17 cellular contexts compared by ENCODE assay signal in genomic region chrX:11040405-11040804, GRCh38.
DNase-seq lines count a peak whose midpoint lies in the region; ATAC-seq and TF ChIP-seq lines count a peak whose summit lies in the region.
"Had no signal": no experiment of that assay in that cellular context is flagged by ENCODE, and none has a peak within 500 bp of the region (broad histone marks: within the 10 kb centered on the region; RNA-seq: fewer than 3 reads in every experiment).

No MANE protein-coding gene starts in this region.

- H3K27me3 ChIP-seq in Caco-2 (replicated peaks; ENCODE audit: control insufficient read depth, insufficient read depth, low read length) (no peaks in the 10 kb centered on the region), endodermal cell (ENCODE audit: control insufficient read depth, insufficient read depth, low read length, poor library complexity, severe bottlenecking) (no peaks in the 10 kb centered on the region), osteoblast (ENCODE audit: insufficient read depth, low read length) (no peaks in the 10 kb centered on the region), left lung (no peaks in the 10 kb centered on the region), GM23248 (replicated peaks; ENCODE audit: insufficient read depth) (no peaks in the 10 kb centered on the region)
- H3K27me3 ChIP-seq: MG63 had no signal

- POLR2A ChIA-PET in Caco-2 (lab: Charles Lee): no interaction called here

- H3K27ac ChIP-seq in endodermal cell (ENCODE audit: low read depth, low read length) (no peak overlapping the region), osteoblast (ENCODE audit: low read depth, low read length) (no peak overlapping the region), left lung (no peak overlapping the region), GM23248 (no peak overlapping the region)

- H3K27ac Mint-ChIP-seq in Caco-2 (ENCODE audit: unreplicated experiment) (peak overlapping the region; percentile 35), endodermal cell (no peak overlapping the region)
- H3K27ac Mint-ChIP-seq: CD14-positive monocyte had no signal

- H3K36me3 Mint-ChIP-seq in Caco-2 (ENCODE audit: insufficient read depth, unreplicated experiment) (peaks cover 6% of the 10 kb centered on the region), endodermal cell (ENCODE audit: low read depth) (no peaks in the 10 kb centered on the region)
- H3K36me3 Mint-ChIP-seq: CD14-positive monocyte had no signal

- in situ Hi-C loops in SK-MEL-5 (cut with HindIII; ENCODE audit: low pct_unique_long_range_greater_than_20kb, low sequenced_read_pairs) (no loop called here), GM23248 (cut with MboI) (no loop called here)

- H3K36me3 ChIP-seq in Caco-2 (ENCODE audit: control insufficient read depth, insufficient read depth, low read length) (no peaks in the 10 kb centered on the region), endodermal cell (ENCODE audit: control insufficient read depth, insufficient read depth, low read length) (no peaks in the 10 kb centered on the region), osteoblast (ENCODE audit: insufficient read depth, low read length) (no peaks in the 10 kb centered on the region), left lung (no peaks in the 10 kb centered on the region), GM23248 (ENCODE audit: low read depth) (no peaks in the 10 kb centered on the region)
- H3K36me3 ChIP-seq: MG63 had no signal

- no peak overlapping the region for H3K4me3 ChIP-seq in Caco-2 (ENCODE audit: low read depth, low read length)
- no peak overlapping the region for H3K4me3 ChIP-seq in endodermal cell (ENCODE audit: low read length)
- no peak overlapping the region for H3K4me3 ChIP-seq in osteoblast (ENCODE audit: insufficient read depth, low read length)
- no peak overlapping the region for H3K4me3 ChIP-seq in left lung
- H3K4me3 ChIP-seq in GM23248: no peak overlapping the region
- H3K4me3 ChIP-seq: MG63 had no signal

- H3K79me2 ChIP-seq in osteoblast (ENCODE audit: insufficient read depth, low read length): no peaks in the 10 kb centered on the region
- no peaks in the 10 kb centered on the region for H3K79me2 ChIP-seq in GM23248 (ENCODE audit: insufficient read depth)

- no peaks in the 10 kb centered on the region for H3K9me3 ChIP-seq in Caco-2
- H3K9me3 ChIP-seq in endodermal cell (ENCODE audit: control insufficient read depth, low read length): no peaks in the 10 kb centered on the region
- H3K9me3 ChIP-seq in osteoblast (ENCODE audit: low read depth, low read length): no peaks in the 10 kb centered on the region
- no peaks in the 10 kb centered on the region for H3K9me3 ChIP-seq in left lung
- H3K9me3 ChIP-seq in GM23248 (ENCODE audit: low read depth): no peaks in the 10 kb centered on the region
- H3K9me3 ChIP-seq: MG63 had no signal

- no peak overlapping the region for H3K4me3 Mint-ChIP-seq in Caco-2 (ENCODE audit: unreplicated experiment)
- no peak overlapping the region for H3K4me3 Mint-ChIP-seq in endodermal cell
- H3K4me3 Mint-ChIP-seq: CD14-positive monocyte had no signal

- H3K9ac ChIP-seq in endodermal cell (ENCODE audit: extremely low read depth, low read length, poor library complexity, severe bottlenecking) (no peak overlapping the region), GM23248 (no peak overlapping the region)

- no peaks in the 10 kb centered on the region for H3K4me1 Mint-ChIP-seq in Caco-2 (ENCODE audit: low read depth, unreplicated experiment)
- no peaks in the 10 kb centered on the region for H3K4me1 Mint-ChIP-seq in endodermal cell
- H3K4me1 Mint-ChIP-seq: CD14-positive monocyte had no signal

- no TSS peak for BruUV-seq in Caco-2 (replicated peaks; lab: Mats Ljungman, UMichigan)

- TF ChIP-seq CTCF in Caco-2 (IDR thresholded peaks at IDR 0.05; ENCODE audit: insufficient read depth in 1 of 2, low read depth in 1 of 2, low read length in 1 of 2, severe bottlenecking in 1 of 2, unreplicated experiment in 1 of 2): peak in 1 of 2 experiments; percentile 44
- TF ChIP-seq CTCF in endodermal cell (conservative IDR thresholded peaks at IDR 0.05): peak; percentile 31
- peak; percentile 30 for TF ChIP-seq CTCF in osteoblast (IDR thresholded peaks at IDR 0.05; ENCODE audit: extremely low read depth, low read depth, low read length)
- no peak for TF ChIP-seq CTCF in left lung (IDR thresholded peaks at IDR 0.05)

- WGBS in endodermal cell (ENCODE audit: insufficient coverage in 1 of 2, insufficient read length in 1 of 2), 2 experiments: 62% methylated on average over 1 of the region's 1 CpG; no CpG with 5 or more reads in 1 of the 2 experiments
- WGBS in GM23248 (ENCODE audit: low coverage in 1 of 2, low lambda C conversion rate in 2 of 2, missing lambda C conversion rate in 2 of 2), 2 experiments: 0% methylated on average over 1 of the region's 1 CpG; no CpG with 5 or more reads in 1 of the 2 experiments

- H3K4me1 ChIP-seq in Caco-2 (no peaks in the 10 kb centered on the region; the same call in 1 of the 2 replicates), endodermal cell (ENCODE audit: control insufficient read depth, insufficient read depth, low read length) (no peaks in the 10 kb centered on the region), osteoblast (ENCODE audit: insufficient read depth, low read length) (no peaks in the 10 kb centered on the region), left lung (no peaks in the 10 kb centered on the region), GM23248 (ENCODE audit: insufficient read depth) (no peaks in the 10 kb centered on the region)

- no peak overlapping the region for H3K4me2 ChIP-seq in osteoblast (ENCODE audit: insufficient read depth, low read length)
- no peak overlapping the region for H3K4me2 ChIP-seq in GM23248 (ENCODE audit: unreplicated experiment)

- DNase-seq in Caco-2: no peak
- DNase-seq in SK-MEL-5 (ENCODE audit: low read depth, low spot score): peak; percentile 4
- DNase-seq in endodermal cell: no peak
- DNase-seq in osteoblast (ENCODE audit: insufficient read length, low spot score, missing footprints): no peak
- DNase-seq in left lung: no peak
- DNase-seq in hypothalamus (lab: John Stamatoyannopoulos, UW): no peak
- DNase-seq in GM23248: no peak
- DNase-seq: DMS53, GOT3, KG1, MG63, NCI-H1092 treated with DMSO at 0.1 percent for 48 hours, NCI-H1694, NCI-H82, SIG-M5, SW 1271 had no signal

- H3K27me3 Mint-ChIP-seq in Caco-2 (ENCODE audit: insufficient read depth, unreplicated experiment) (no peaks in the 10 kb centered on the region), endodermal cell (ENCODE audit: insufficient read depth) (no peaks in the 10 kb centered on the region)

- intact Hi-C loops in Caco-2 (cut with micrococcal nuclease; ENCODE audit: unreplicated experiment): loop anchor here (5.0 to 10.0 kb wide), 2 partner anchors 46 to 208 kb away; no protein-coding TSS in a partner anchor
- intact Hi-C loops in left lung (cut with DNase I): no loop called here

- no peaks in the 10 kb centered on the region for H3F3A ChIP-seq in GM23248 (ENCODE audit: insufficient read depth)

- H3K9me2 ChIP-seq in GM23248 (ENCODE audit: insufficient read depth): no peaks in the 10 kb centered on the region

- CTCF ChIA-PET in Caco-2 (lab: Charles Lee): no interaction called here

- H3K9me3 Mint-ChIP-seq in Caco-2 (ENCODE audit: unreplicated experiment) (no peaks in the 10 kb centered on the region), endodermal cell (peaks cover 38% of the 10 kb centered on the region)

- no peaks in the 10 kb centered on the region for H4K20me1 ChIP-seq in osteoblast (ENCODE audit: insufficient read depth, low read length)
- H4K20me1 ChIP-seq in GM23248 (ENCODE audit: insufficient read depth): no peaks in the 10 kb centered on the region

- H2AFZ ChIP-seq in osteoblast (ENCODE audit: low read length) (no peak overlapping the region), GM23248 (no peak overlapping the region)

- no peak for ATAC-seq in left lung

Comparison
In these comparisons a context has a peak if more than half of its experiments do, and no peak if none do; other contexts are left out.
1. CTCF ChIP-seq: peak in endodermal cell (single experiment) and osteoblast (single experiment); none in left lung (0 of 2).